1 cellular context compared by ENCODE assay signal in the genomic region with DNA sequence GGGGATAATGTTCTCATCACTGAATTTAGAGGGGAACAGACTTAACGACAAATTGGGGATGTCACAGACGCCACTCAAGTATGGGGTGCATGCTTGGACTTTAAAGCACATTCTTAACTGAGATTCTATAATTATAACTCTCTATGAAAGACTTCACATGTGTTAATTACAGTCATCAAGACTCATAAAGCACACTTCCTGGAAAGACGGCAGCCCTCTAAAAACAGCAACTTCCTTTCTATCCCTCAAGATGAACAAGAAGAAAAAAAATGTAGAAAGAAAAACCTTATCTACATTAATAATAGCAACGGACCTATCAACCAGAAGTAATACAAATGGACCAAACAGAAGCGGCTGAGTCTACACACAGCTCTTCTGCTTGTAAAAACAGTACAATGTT.
TF ChIP-seq lines count a peak whose summit lies in the region.

No MANE protein-coding gene starts in this region.

TF ChIP-seq in SK-N-SH, 30 proteins besides CTCF, POLR2A, EP300 and RAD21 (continued from another document):
- TF ChIP-seq, protein P1, sequence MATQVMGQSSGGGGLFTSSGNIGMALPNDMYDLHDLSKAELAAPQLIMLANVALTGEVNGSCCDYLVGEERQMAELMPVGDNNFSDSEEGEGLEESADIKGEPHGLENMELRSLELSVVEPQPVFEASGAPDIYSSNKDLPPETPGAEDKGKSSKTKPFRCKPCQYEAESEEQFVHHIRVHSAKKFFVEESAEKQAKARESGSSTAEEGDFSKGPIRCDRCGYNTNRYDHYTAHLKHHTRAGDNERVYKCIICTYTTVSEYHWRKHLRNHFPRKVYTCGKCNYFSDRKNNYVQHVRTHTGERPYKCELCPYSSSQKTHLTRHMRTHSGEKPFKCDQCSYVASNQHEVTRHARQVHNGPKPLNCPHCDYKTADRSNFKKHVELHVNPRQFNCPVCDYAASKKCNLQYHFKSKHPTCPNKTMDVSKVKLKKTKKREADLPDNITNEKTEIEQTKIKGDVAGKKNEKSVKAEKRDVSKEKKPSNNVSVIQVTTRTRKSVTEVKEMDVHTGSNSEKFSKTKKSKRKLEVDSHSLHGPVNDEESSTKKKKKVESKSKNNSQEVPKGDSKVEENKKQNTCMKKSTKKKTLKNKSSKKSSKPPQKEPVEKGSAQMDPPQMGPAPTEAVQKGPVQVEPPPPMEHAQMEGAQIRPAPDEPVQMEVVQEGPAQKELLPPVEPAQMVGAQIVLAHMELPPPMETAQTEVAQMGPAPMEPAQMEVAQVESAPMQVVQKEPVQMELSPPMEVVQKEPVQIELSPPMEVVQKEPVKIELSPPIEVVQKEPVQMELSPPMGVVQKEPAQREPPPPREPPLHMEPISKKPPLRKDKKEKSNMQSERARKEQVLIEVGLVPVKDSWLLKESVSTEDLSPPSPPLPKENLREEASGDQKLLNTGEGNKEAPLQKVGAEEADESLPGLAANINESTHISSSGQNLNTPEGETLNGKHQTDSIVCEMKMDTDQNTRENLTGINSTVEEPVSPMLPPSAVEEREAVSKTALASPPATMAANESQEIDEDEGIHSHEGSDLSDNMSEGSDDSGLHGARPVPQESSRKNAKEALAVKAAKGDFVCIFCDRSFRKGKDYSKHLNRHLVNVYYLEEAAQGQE (IDR thresholded peaks at IDR 0.05; ENCODE audit: low read depth, low read length): no peak
- no peak for TF ChIP-seq SMC3 (IDR thresholded peaks at IDR 0.05; ENCODE audit: low read depth, low read length)
- no peak for TF ChIP-seq EZH2phosphoT487 (IDR thresholded peaks at IDR 0.05; ENCODE audit: borderline replicate concordance, low read depth)
- no peak for TF ChIP-seq MEF2A (IDR thresholded peaks at IDR 0.05; ENCODE audit: borderline replicate concordance, low read depth)
- TF ChIP-seq SIN3A (IDR thresholded peaks at IDR 0.05; ENCODE audit: borderline replicate concordance, low read depth, low read length): no peak
